Comparison of ENCODE assay signal across 8 cellular contexts in genomic region chr7:22499888-22500689, GRCh38. TPM values are rescaled to one million over a fixed set of nuclear protein-coding genes. Genes with fewer than 3 reads are reported as not detected.
DNase-seq lines count a peak whose midpoint lies in the region; ATAC-seq, FAIRE-seq and TF ChIP-seq lines count a peak whose summit lies in the region.
"Not testable (repeated sequence)": the region's sequence is repeated elsewhere in the genome, so short reads cannot be mapped to it uniquely, and the experiment has no call there.

Gene STEAP1B, minus strand, starts transcription at chr7:22500188. Its CDS starts 5,333 bp downstream, at chr7:22494855.

- H2AFZ ChIP-seq in keratinocyte (ENCODE audit: control insufficient read depth, low read length), result peak within 1 kb of the TSS; percentile 50

- peak within 1 kb of the TSS; percentile 66 for H3K4me3 ChIP-seq in A673 (ENCODE audit: low read depth, low read length, poor library complexity, severe bottlenecking)
- H3K4me3 ChIP-seq in keratinocyte (ENCODE audit: control insufficient read depth in 2 of 3, extremely low read depth in 1 of 3, insufficient read depth in 2 of 3, low read depth in 1 of 3, low read length in 3 of 3), result peak within 1 kb of the TSS in 1 of 3 experiments; percentile 63
- H3K4me3 ChIP-seq in spleen, result peak within 1 kb of the TSS in 7 of 8 donors; percentile 19 to 61 (median 23)

- H3K36me3 Mint-ChIP-seq in activated CD4-positive, alpha-beta T cell treated with anti-CD3 and anti-CD28 coated beads, Interleukin-2, amount 10 ng/mL, durations not matched to agents 7 days and 5 days (ENCODE audit: low read depth); chondrocyte (ENCODE audit: low read depth): not testable (repeated sequence)

- BruUV-seq in A673 (replicated peaks; lab: Mats Ljungman, UMichigan), result not testable (repeated sequence)

- H3K4me1 ChIP-seq in A673 (ENCODE audit: insufficient read depth, low read length, poor library complexity, severe bottlenecking) (peaks cover 16% of the 10 kb centered on the region), spleen (peaks cover 0 to 10% (median 1%) of the 10 kb centered on the region in 6 donors)
- not testable (repeated sequence) for H3K4me1 ChIP-seq in keratinocyte (ENCODE audit: control insufficient read depth, extremely low read depth, insufficient read depth, low read length)

- peak; percentile 96 for DNase-seq in A673 (ENCODE audit: low spot score)
- peak; percentile 57 for DNase-seq in NCI-H2171 treated with DMSO at 0.1 percent for 48 hours (lab: John Stamatoyannopoulos, UW)
- peak; percentile 87 for DNase-seq in activated CD4-positive, alpha-beta T cell treated with anti-CD3 and anti-CD28 coated beads, Interleukin-2, amount 10 ng/mL, durations not matched to agents 7 days and 5 days
- not testable (repeated sequence) for DNase-seq in chondrocyte (ENCODE audit: low spot score)
- peak; percentile 46 for DNase-seq in keratinocyte (ENCODE audit: low read depth, low spot score)
- peak; percentile 95 for DNase-seq in spleen

- H3K27me3 ChIP-seq in A673 (replicated peaks; ENCODE audit: insufficient read depth, low read depth, low read length, poor library complexity); keratinocyte (ENCODE audit: control insufficient read depth, extremely low read depth, insufficient read depth, low read length); spleen (replicated peaks in 1 of 7): not testable (repeated sequence)

- ATAC-seq in GM18868 (IDR thresholded peaks at IDR 0.05; ENCODE audit: unreplicated experiment), result peak; percentile 96
- peak; percentile 90 for ATAC-seq in HG03060 (IDR thresholded peaks at IDR 0.05; ENCODE audit: low read depth, unreplicated experiment)

- intact Hi-C loops in A673 (cut with micrococcal nuclease; ENCODE audit: unreplicated experiment), result loop anchor here (2.0 kb wide), 1 partner anchor 389 kb away; no protein-coding TSS in a partner anchor
- intact Hi-C loops in spleen (cut with DNase I; ENCODE audit: low total_unique reads), result not testable (repeated sequence)

- POLR2A ChIA-PET in A673 (lab: Charles Lee; ENCODE audit: low non-redundant PET); activated CD4-positive, alpha-beta T cell treated with anti-CD3 and anti-CD28 coated beads, Interleukin-2, amount 10 ng/mL, durations not matched to agents 7 days and 5 days (lab: Charles Lee): not testable (repeated sequence)

- H3K4me2 ChIP-seq in keratinocyte (ENCODE audit: control insufficient read depth, extremely low read depth, insufficient read depth, low read depth, low read length), result peak within 1 kb of the TSS; percentile 56

- H3K4me3 Mint-ChIP-seq in activated CD4-positive, alpha-beta T cell treated with anti-CD3 and anti-CD28 coated beads, Interleukin-2, amount 10 ng/mL, durations not matched to agents 7 days and 5 days, result not testable (repeated sequence)
- H3K4me3 Mint-ChIP-seq in chondrocyte (ENCODE audit: unreplicated experiment), result peak within 1 kb of the TSS; percentile 68

- H3K79me2 ChIP-seq in keratinocyte (ENCODE audit: control insufficient read depth, insufficient read depth, low read length), result not testable (repeated sequence)

- dilution Hi-C loops in keratinocyte (cut with MboI; ENCODE audit: extremely low pct_ligation_motif_present, low sequenced_read_pairs), result not testable (repeated sequence)

- CTCF ChIA-PET in A673 (lab: Charles Lee), result interaction anchor here (0.6 to 1.1 kb wide), 3 partner anchors 387 to 390 kb away, joined by 3 to 7 read pairs (median 3); no protein-coding TSS in a partner anchor
- CTCF ChIA-PET in activated CD4-positive, alpha-beta T cell treated with anti-CD3 and anti-CD28 coated beads, Interleukin-2, amount 10 ng/mL, durations not matched to agents 7 days and 5 days (lab: Charles Lee), result not testable (repeated sequence)

- H3K27ac ChIP-seq in A673 (ENCODE audit: low read depth, low read length, poor library complexity, severe bottlenecking), result peak within 1 kb of the TSS; percentile 87
- peak within 1 kb of the TSS; percentile 13 for H3K27ac ChIP-seq in keratinocyte (ENCODE audit: control insufficient read depth, insufficient read depth, low read length)
- not testable (repeated sequence) for H3K27ac ChIP-seq in spleen

- FAIRE-seq in keratinocyte (lab: Jason Lieb, UNC), result peak; percentile 26

- H4K20me1 ChIP-seq in keratinocyte (ENCODE audit: control insufficient read depth, extremely low read depth, insufficient read depth, low read length), result not testable (repeated sequence)

- H3K4me1 Mint-ChIP-seq in activated CD4-positive, alpha-beta T cell treated with anti-CD3 and anti-CD28 coated beads, Interleukin-2, amount 10 ng/mL, durations not matched to agents 7 days and 5 days, result not testable (repeated sequence)
- H3K4me1 Mint-ChIP-seq in chondrocyte (ENCODE audit: low read depth), result peaks cover 29% of the 10 kb centered on the region

- peaks cover 30% of the 10 kb centered on the region for H3K27me3 Mint-ChIP-seq in activated CD4-positive, alpha-beta T cell treated with anti-CD3 and anti-CD28 coated beads, Interleukin-2, amount 10 ng/mL, durations not matched to agents 7 days and 5 days
- H3K27me3 Mint-ChIP-seq in chondrocyte (ENCODE audit: low read depth), result not testable (repeated sequence)

- not testable (repeated sequence) for H3K36me3 ChIP-seq in A673 (ENCODE audit: insufficient read depth, low read length, poor library complexity, severe bottlenecking); keratinocyte (ENCODE audit: control insufficient read depth in 2 of 2, extremely low read depth in 1 of 2, insufficient read depth in 2 of 2, low read length in 2 of 2); spleen

- not testable (repeated sequence) for H3K9me3 ChIP-seq in A673 (ENCODE audit: low read depth, low read length, poor library complexity, severe bottlenecking); keratinocyte (ENCODE audit: control insufficient read depth, low read depth, low read length); spleen

- H3K9me3 Mint-ChIP-seq in activated CD4-positive, alpha-beta T cell treated with anti-CD3 and anti-CD28 coated beads, Interleukin-2, amount 10 ng/mL, durations not matched to agents 7 days and 5 days; chondrocyte (ENCODE audit: low read depth): not testable (repeated sequence)

- TF ChIP-seq POLR2A in spleen (IDR thresholded peaks at IDR 0.05), result not testable (repeated sequence)

- peak; percentile 83 for TF ChIP-seq CTCF in A673 (conservative IDR thresholded peaks at IDR 0.05; ENCODE audit: low read depth, low read length)
- peak; percentile 84 for TF ChIP-seq CTCF in chondrocyte (IDR thresholded peaks at IDR 0.05)
- TF ChIP-seq CTCF in keratinocyte (optimal IDR thresholded peaks at IDR 0.05 in 1 of 3, IDR thresholded peaks at IDR 0.05 in 1 of 3, conservative IDR thresholded peaks at IDR 0.05 in 1 of 3; ENCODE audit: extremely low read depth in 1 of 3, insufficient read depth in 2 of 3, low read length in 3 of 3), result peak; percentile 49 to 82 (median 60)
- peak; percentile 46 to 87 (median 78) for TF ChIP-seq CTCF in spleen (IDR thresholded peaks at IDR 0.05 in 8 of 11, conservative IDR thresholded peaks at IDR 0.05 in 3 of 11)

- H3K9ac ChIP-seq in keratinocyte (ENCODE audit: control insufficient read depth, extremely low read depth, insufficient read depth, low read length), result peak within 1 kb of the TSS; percentile 72

- not testable (repeated sequence) for H3K9me1 ChIP-seq in keratinocyte (ENCODE audit: control insufficient read depth, extremely low read depth, insufficient read depth, low read length)

- 7 to 16% (median 9%) methylated on average over 38 to 55 of the region's 55 CpGs for WGBS in spleen, 5 donors

- not testable (repeated sequence) for H3K27ac Mint-ChIP-seq in activated CD4-positive, alpha-beta T cell treated with anti-CD3 and anti-CD28 coated beads, Interleukin-2, amount 10 ng/mL, durations not matched to agents 7 days and 5 days
- H3K27ac Mint-ChIP-seq in chondrocyte (ENCODE audit: unreplicated experiment), result peak within 1 kb of the TSS; percentile 47

RNA-seq across cellular contexts. Expression of gene STEAP1B, which starts in this region (rescaled TPM):
- total RNA-seq in A673 (2021) (49.9 and 53.0 TPM in 2 replicates), chondrocyte (1.5 to 5.1 TPM (median 4.2 TPM) in 3 replicates), spleen (10 to 100 TPM; 12.5 to 20.3 (median 13.1) TPM)
- total RNA-seq in activated CD4-positive, alpha-beta T cell treated with anti-CD3 and anti-CD28 coated beads, Interleukin-2, amount 10 ng/mL, durations not matched to agents 7 days and 5 days, result under 1 TPM; 0.17 to 0.19 TPM
- polyA plus RNA-seq in keratinocyte (12.0 to 18.9 TPM (median 14.9 TPM) in 3 replicates), spleen (10 to 100 TPM in 1 of 3 donors, 1 to 10 TPM in 2; 5.9 to 22.5 (median 7.4) TPM)
- polyA plus RNA-seq in keratinocyte (2011; ENCODE audit: low read depth), result 4.0 TPM
- 8.0 and 15.4 TPM in 2 replicates for polyA plus RNA-seq in keratinocyte (2011; cell fraction: cytosol; rRNA removed)
- polyA plus RNA-seq in keratinocyte (2011; cell fraction: nucleus; rRNA removed), result 11.2 and 15.9 TPM in 2 replicates
- polyA plus RNA-seq in keratinocyte (2012; ENCODE audit: low replicate concordance), result 5.3 and 11.3 TPM in 2 replicates
- polyA minus RNA-seq in keratinocyte, result 7.2 to 18.7 TPM (median 8.7 TPM) in 3 replicates
- 5.9 TPM for polyA minus RNA-seq in keratinocyte (2011; cell fraction: cytosol; rRNA and poly(A)+ RNA removed)
- polyA minus RNA-seq in keratinocyte (2011; cell fraction: nucleus; rRNA and poly(A)+ RNA removed), result 5.7 and 13.7 TPM in 2 replicates

Comparison
In these comparisons a context has a peak if more than half of its experiments do, and no peak if none do; other contexts are left out.
1. Peak in DNase-seq in activated CD4-positive, alpha-beta T cell treated with anti-CD3 and anti-CD28 coated beads, Interleukin-2, amount 10 ng/mL, durations not matched to agents 7 days and 5 days; RNA of the gene not detected or under 1 TPM.